Comparison of ENCODE assay signal across 22 cellular contexts in genomic region chr14:80074905-80075304, GRCh38.
DNase-seq lines count a peak whose midpoint lies in the region; ATAC-seq, FAIRE-seq and TF ChIP-seq lines count a peak whose summit lies in the region.
"Had no signal": no experiment of that assay in that cellular context is flagged by ENCODE, and none has a peak within 500 bp of the region (broad histone marks: within the 10 kb centered on the region; RNA-seq: fewer than 3 reads in every experiment).

No MANE protein-coding gene starts in this region.

- H3K4me1 ChIP-seq in A549 (no peaks in the 10 kb centered on the region), IMR-90 (ENCODE audit: control insufficient read depth, insufficient read depth, low read length) (no peaks in the 10 kb centered on the region), H1 (replicated peaks in 1 of 4; ENCODE audit: control insufficient read depth in 3 of 4, insufficient read depth in 4 of 4, low read length in 3 of 4) (no peaks in the 10 kb centered on the region), psoas muscle (no peaks in the 10 kb centered on the region)
- H3K4me1 ChIP-seq: BLaER1 treated with 17β-estradiol and CSF1 and Interleukin-3, amounts not matched to agents 10 nM and 100 nM; Caco-2 had no signal

- POLR2A ChIA-PET in A549 (lab: Yijun Ruan, JAX): no interaction called here
- POLR2A ChIA-PET in IMR-90 (lab: Charles Lee; ENCODE audit: unreplicated experiment): no interaction called here
- POLR2A ChIA-PET in H1 (lab: Charles Lee; ENCODE audit: partially characterized antibody): no interaction called here

- no TSS peak for BruUV-seq in IMR-90 (replicated peaks; lab: Mats Ljungman, UMichigan)

- WGBS in A549 (ENCODE audit: missing lambda C conversion rate): 95% methylated on average over 1 of the region's 1 CpG
- WGBS in IMR-90 (ENCODE audit: extremely low coverage in 2 of 2, insufficient read length in 1 of 2), 2 experiments: no CpG with 5 or more reads among the region's 1 CpG
- 88% methylated on average over 1 of the region's 1 CpG; no CpG with 5 or more reads in 1 of the 2 experiments for WGBS in H1 (ENCODE audit: extremely low coverage in 1 of 2, insufficient coverage in 1 of 2, insufficient read length in 1 of 2, insufficient replicate concordance in 2 of 2, low coverage in 1 of 2, low lambda C conversion rate in 2 of 2, missing lambda C conversion rate in 1 of 2), 2 experiments
- 93 to 99% (median 98%) methylated on average over 1 of the region's 1 CpG for WGBS in psoas muscle, 3 donors

- no peaks in the 10 kb centered on the region for H3K27me3 ChIP-seq in IMR-90 (ENCODE audit: control insufficient read depth, insufficient read depth, low read length)
- no peaks in the 10 kb centered on the region for H3K27me3 ChIP-seq in H1 (replicated peaks in 1 of 4; ENCODE audit: control insufficient read depth in 3 of 4, extremely low read depth in 1 of 4, insufficient read depth in 3 of 4, low read length in 3 of 4)
- H3K27me3 ChIP-seq in psoas muscle (ENCODE audit: insufficient read depth in 3 of 3, low read length in 2 of 3): no peaks in the 10 kb centered on the region
- H3K27me3 ChIP-seq: BLaER1 treated with 17β-estradiol and CSF1 and Interleukin-3, amounts not matched to agents 10 nM and 100 nM had no signal

- DNase-seq in A549 (ENCODE audit: low read depth in 1 of 2, low spot score in 1 of 2): no peak
- DNase-seq in IMR-90: no peak
- no peak for DNase-seq in H1 (ENCODE audit: low read depth in 1 of 2, low spot score in 2 of 2)
- DNase-seq in psoas muscle: no peak
- DNase-seq: 8988T; AML-193; Caco-2; Calu3; CD4-positive, alpha-beta T cell; CD8-positive, alpha-beta T cell; DMS79; DND-41; EL; GDM1 had no signal

- H3K79me2 ChIP-seq in H1 (ENCODE audit: control insufficient read depth in 1 of 2, insufficient read depth in 2 of 2, low read length in 2 of 2): no peaks in the 10 kb centered on the region

- H3K79me1 ChIP-seq in IMR-90 (ENCODE audit: low read depth in 1 of 2, low read length in 2 of 2): no peaks in the 10 kb centered on the region
- H3K79me1 ChIP-seq in H1 (ENCODE audit: low read depth, low read length): no peaks in the 10 kb centered on the region

- H3K9me3 ChIP-seq in A549: peaks cover 10% of the 10 kb centered on the region
- peaks cover 7% of the 10 kb centered on the region for H3K9me3 ChIP-seq in IMR-90 (ENCODE audit: control insufficient read depth, insufficient read depth, low read length)
- peaks cover 0 to 5% of the 10 kb centered on the region in 2 experiments; a peak in 1 of 4 replicates for H3K9me3 ChIP-seq in H1 (ENCODE audit: insufficient read depth in 2 of 2, low read depth in 1 of 2, low read length in 1 of 2)
- peaks cover 13% of the 10 kb centered on the region for H3K9me3 ChIP-seq in psoas muscle
- H3K9me3 ChIP-seq: Caco-2 had no signal

- FAIRE-seq in A549 (lab: Jason Lieb, UNC) (no peak), H1 (lab: Jason Lieb, UNC) (no peak)
- FAIRE-seq: A204.1, D721Med, GM12878, GM12892, GM18507 had no signal

- no peak overlapping the region for H3K18ac ChIP-seq in IMR-90 (ENCODE audit: low read depth, low read length)
- H3K18ac ChIP-seq in H1 (ENCODE audit: extremely low read depth, low read length): no peak overlapping the region

- no peak overlapping the region for H2BK20ac ChIP-seq in IMR-90 (ENCODE audit: low read depth, low read length)
- H2BK20ac ChIP-seq in H1 (ENCODE audit: low read length): no peak overlapping the region

- no peak overlapping the region for H3K14ac ChIP-seq in IMR-90 (replicated peaks; ENCODE audit: low read depth, low read length)
- H3K14ac ChIP-seq in H1 (ENCODE audit: insufficient read length): no peak overlapping the region

- TF ChIP-seq EP300 in A549 (IDR thresholded peaks at IDR 0.05): no peak
- no peak for TF ChIP-seq EP300 in H1 (IDR thresholded peaks at IDR 0.05; ENCODE audit: borderline replicate concordance in 1 of 2, low read depth in 2 of 2, low read length in 2 of 2)

- H2BK5ac ChIP-seq in IMR-90 (ENCODE audit: low read depth, low read length, poor library complexity, severe bottlenecking): no peak overlapping the region
- no peak overlapping the region for H2BK5ac ChIP-seq in H1 (ENCODE audit: low read depth, low read length)

- TF ChIP-seq CTCF in A549 (IDR thresholded peaks at IDR 0.05) (no peak), IMR-90 (conservative IDR thresholded peaks at IDR 0.05; ENCODE audit: low read depth, low read length) (no peak), H1 (IDR thresholded peaks at IDR 0.05; ENCODE audit: control extremely low read depth in 1 of 3, insufficient read depth in 1 of 3, low read depth in 1 of 3, low read length in 3 of 3) (no peak), psoas muscle (IDR thresholded peaks at IDR 0.05) (no peak)

- H4K8ac ChIP-seq in IMR-90 (ENCODE audit: low read depth in 2 of 2, low read length in 2 of 2) (no peak overlapping the region), H1 (ENCODE audit: extremely low read depth, insufficient read depth, low read length) (no peak overlapping the region)

- H3K9me1 ChIP-seq in IMR-90 (ENCODE audit: insufficient read depth, low read length): no peaks in the 10 kb centered on the region

- H3K4me2 ChIP-seq in A549 (no peak overlapping the region), IMR-90 (ENCODE audit: low read depth, low read length) (no peak overlapping the region), H1 (ENCODE audit: insufficient read depth in 1 of 2, low read depth in 2 of 2, low read length in 2 of 2) (no peak overlapping the region)
- H3K4me2 ChIP-seq: BLaER1 treated with 17β-estradiol and CSF1 and Interleukin-3, amounts not matched to agents 10 nM and 100 nM had no signal

- H2BK15ac ChIP-seq in IMR-90 (ENCODE audit: low read depth, low read length) (no peak overlapping the region), H1 (ENCODE audit: low read length) (no peak overlapping the region)

- H2BK120ac ChIP-seq in IMR-90 (ENCODE audit: low read depth, low read length) (no peak overlapping the region), H1 (replicated peaks; ENCODE audit: low read depth, low read length) (no peak overlapping the region)

- H4K91ac ChIP-seq in IMR-90 (ENCODE audit: insufficient read depth, low read depth, low read length) (no peak overlapping the region), H1 (replicated peaks; ENCODE audit: insufficient read length, low read length) (no peak overlapping the region)

- H2BK12ac ChIP-seq in H1 (ENCODE audit: low read depth, low read length): no peak overlapping the region

- no peak overlapping the region for H2AFZ ChIP-seq in IMR-90 (replicated peaks; ENCODE audit: low read length, poor library complexity)
- H2AFZ ChIP-seq in H1 (ENCODE audit: low read length): no peak overlapping the region

- TF ChIP-seq RAD21 in A549 (conservative IDR thresholded peaks at IDR 0.05 in 1 of 2, IDR thresholded peaks at IDR 0.05 in 1 of 2): no peak
- no peak for TF ChIP-seq RAD21 in IMR-90 (IDR thresholded peaks at IDR 0.05; ENCODE audit: low read length)
- TF ChIP-seq RAD21 in H1 (IDR thresholded peaks at IDR 0.05 in 1 of 2, conservative IDR thresholded peaks at IDR 0.05 in 1 of 2; ENCODE audit: low read depth in 2 of 2, low read length in 2 of 2): no peak

- H3K4ac ChIP-seq in IMR-90 (ENCODE audit: low read depth, low read length): no peak overlapping the region
- H3K4ac ChIP-seq in H1 (replicated peaks; ENCODE audit: insufficient read length, low read depth, low read length): no peak overlapping the region

- TF ChIP-seq POLR2A in A549 (IDR thresholded peaks at IDR 0.05; ENCODE audit: low read length) (no peak), IMR-90 (IDR thresholded peaks at IDR 0.05; ENCODE audit: low read depth, low read length) (no peak), H1 (IDR thresholded peaks at IDR 0.05; ENCODE audit: control extremely low read depth in 1 of 2, low read depth in 2 of 2, low read length in 2 of 2) (no peak)

- dilution Hi-C loops in IMR-90 (cut with HindIII; ENCODE audit: low sequenced_read_pairs, unreplicated experiment): no loop called here

- in situ Hi-C loops in IMR-90 (cut with MboI; ENCODE audit: low sequenced_read_pairs): loop anchor here (25.0 kb wide), 1 partner anchor 537 kb away; no protein-coding TSS in a partner anchor

- no peaks in the 10 kb centered on the region for H3K23me2 ChIP-seq in H1 (ENCODE audit: low read depth, low read length)

- intact Hi-C loops in IMR-90 (cut with micrococcal nuclease) (no loop called here), psoas muscle (cut with DNase I) (no loop called here)

- no peak overlapping the region for H3K56ac ChIP-seq in IMR-90 (ENCODE audit: extremely low read depth, insufficient read depth, low read length)
- no peak overlapping the region for H3K56ac ChIP-seq in H1 (replicated peaks; ENCODE audit: insufficient read length, low read depth, low read length)

- H3K9ac ChIP-seq in IMR-90 (ENCODE audit: low read depth, low read length) (no peak overlapping the region), H1 (replicated peaks in 1 of 4; ENCODE audit: extremely low read depth in 1 of 4, low read depth in 3 of 4, low read length in 3 of 4) (no peak overlapping the region)
- H3K9ac ChIP-seq: BLaER1 treated with 17β-estradiol and CSF1 and Interleukin-3, amounts not matched to agents 10 nM and 100 nM had no signal

- H4K20me1 ChIP-seq in IMR-90 (ENCODE audit: insufficient read depth, low read length) (no peaks in the 10 kb centered on the region), H1 (replicated peaks in 1 of 2; ENCODE audit: control insufficient read depth in 1 of 2, insufficient read depth in 2 of 2, low read length in 2 of 2) (no peaks in the 10 kb centered on the region)
- H4K20me1 ChIP-seq: BLaER1 treated with 17β-estradiol and CSF1 and Interleukin-3, amounts not matched to agents 10 nM and 100 nM had no signal

- ATAC-seq in A549: no peak
- no peak for ATAC-seq in IMR-90 (ENCODE audit: low read depth)
- ATAC-seq in GM19467 (IDR thresholded peaks at IDR 0.05; ENCODE audit: unreplicated experiment): no peak
- ATAC-seq in psoas muscle: no peak
- ATAC-seq: CD8-positive, alpha-beta T cell; GM12878 had no signal

- H4K5ac ChIP-seq in IMR-90 (ENCODE audit: low read depth, low read length): no peak overlapping the region
- H4K5ac ChIP-seq in H1 (ENCODE audit: insufficient read length, low read depth, low read length): no peak overlapping the region

- H3K4me3 ChIP-seq in A549 (no peak overlapping the region), IMR-90 (ENCODE audit: insufficient read depth, low read depth, low read length) (no peak overlapping the region), H1 (ENCODE audit: extremely low read depth in 1 of 4, insufficient read depth in 2 of 4, low read depth in 3 of 4, low read length in 4 of 4) (no peak overlapping the region), psoas muscle (no peak overlapping the region)
- H3K4me3 ChIP-seq: BLaER1 treated with 17β-estradiol and CSF1 and Interleukin-3, amounts not matched to agents 10 nM and 100 nM; GM12878 had no signal

- H2AK5ac ChIP-seq in IMR-90 (ENCODE audit: low read depth, low read length) (no peak overlapping the region), H1 (ENCODE audit: low read depth, low read length) (no peak overlapping the region)

- H3K23ac ChIP-seq in IMR-90 (ENCODE audit: low read depth, low read length) (no peak overlapping the region), H1 (ENCODE audit: insufficient read length) (no peak overlapping the region)

- no peak overlapping the region for H3K27ac ChIP-seq in A549
- H3K27ac ChIP-seq in IMR-90 (ENCODE audit: insufficient read depth, low read length): no peak overlapping the region
- no peak overlapping the region for H3K27ac ChIP-seq in H1 (ENCODE audit: low read depth, low read length)
- no peak overlapping the region for H3K27ac ChIP-seq in psoas muscle
- H3K27ac ChIP-seq: BLaER1 treated with 17β-estradiol and CSF1 and Interleukin-3, amounts not matched to agents 10 nM and 100 nM; C4-2B had no signal

- H2AK9ac ChIP-seq in IMR-90 (replicated peaks; ENCODE audit: low read depth, low read length, poor library complexity): no peak overlapping the region

- CTCF ChIA-PET in A549 (lab: Yijun Ruan, JAX): interaction anchor here (1.1 kb wide), 1 partner anchor 19 kb away, joined by 4 read pairs; no protein-coding TSS in a partner anchor
- CTCF ChIA-PET in IMR-90 (lab: Yijun Ruan, JAX): no interaction called here
- CTCF ChIA-PET in H1 (lab: Charles Lee; ENCODE audit: partially characterized antibody): no interaction called here

- no peaks in the 10 kb centered on the region for H3K36me3 ChIP-seq in IMR-90 (ENCODE audit: control insufficient read depth, insufficient read depth, low read length)
- H3K36me3 ChIP-seq in H1 (ENCODE audit: control insufficient read depth in 2 of 4, insufficient read depth in 4 of 4, low read length in 3 of 4): no peaks in the 10 kb centered on the region
- no peaks in the 10 kb centered on the region for H3K36me3 ChIP-seq in psoas muscle (ENCODE audit: insufficient read depth in 1 of 2, low read depth in 1 of 2)
- H3K36me3 ChIP-seq: BLaER1 treated with 17β-estradiol and CSF1 and Interleukin-3, amounts not matched to agents 10 nM and 100 nM had no signal

Comparison
In these comparisons a context has a peak if more than half of its experiments do, and no peak if none do; other contexts are left out.
1. Of the 18 proteins assayed by ChIP-seq in both H1 and A549: peak only in H1: none; only in A549: none; in both: MAFK; in neither: 17.